ENCODE assay signal across 8 cellular contexts in genomic region chr12:96258451-96258933, GRCh38.
A peak's percentile ranks its signal among the peaks of the same experiment; 100 is the strongest.
DNase-seq lines count a peak whose midpoint lies in the region; ATAC-seq and TF ChIP-seq lines count a peak whose summit lies in the region.

No MANE protein-coding gene starts in this region.

- peaks cover 7% of the 10 kb centered on the region for H3K36me3 ChIP-seq in CD8-positive, alpha-beta T cell (ENCODE audit: insufficient read depth, low read length)

- H3K4me3 ChIP-seq in CD8-positive, alpha-beta T cell (ENCODE audit: low read depth, low read length) = no peak overlapping the region
- no peak overlapping the region for H3K4me3 ChIP-seq in coronary artery

- POLR2A ChIA-PET in CD8-positive, alpha-beta T cell (lab: Charles Lee) = interaction anchor here (0.8 kb wide), 1 partner anchor 145 kb away, joined by 4 read pairs; no protein-coding TSS in a partner anchor

- H3K27me3 Mint-ChIP-seq in CD8-positive, alpha-beta T cell (ENCODE audit: low read depth) = no peaks in the 10 kb centered on the region
- H3K27me3 Mint-ChIP-seq in natural killer cell treated with Interleukin-12 subunit alpha and Interleukin-12 subunit beta and Interleukin-15 and Interleukin-18, amount 100 ng/mL, for 72 hours = no peaks in the 10 kb centered on the region

- H3K4me1 Mint-ChIP-seq in CD8-positive, alpha-beta T cell (ENCODE audit: low read depth) = peaks cover 23% of the 10 kb centered on the region
- peaks cover 25 to 27% of the 10 kb centered on the region in 2 donors for H3K4me1 Mint-ChIP-seq in natural killer cell treated with Interleukin-12 subunit alpha and Interleukin-12 subunit beta and Interleukin-15 and Interleukin-18, amount 100 ng/mL, for 72 hours (ENCODE audit: low read depth in 2 of 2)

- peaks cover 9% of the 10 kb centered on the region for H3K4me1 ChIP-seq in CD8-positive, alpha-beta T cell (ENCODE audit: insufficient read depth, low read length)

- H3K4me3 Mint-ChIP-seq in CD8-positive, alpha-beta T cell = no peak overlapping the region
- H3K4me3 Mint-ChIP-seq in natural killer cell treated with Interleukin-12 subunit alpha and Interleukin-12 subunit beta and Interleukin-15 and Interleukin-18, amount 100 ng/mL, for 72 hours = no peak overlapping the region

- ATAC-seq in CD8-positive, alpha-beta T cell = peak; percentile 63
- peak; percentile 73 to 74 for ATAC-seq in natural killer cell treated with Interleukin-12 subunit alpha and Interleukin-12 subunit beta and Interleukin-15 and Interleukin-18, amount 100 ng/mL, for 72 hours
- ATAC-seq in HG03442 (IDR thresholded peaks at IDR 0.05; ENCODE audit: unreplicated experiment) = no peak

- no peak for TF ChIP-seq CTCF in CD8-positive, alpha-beta T cell (IDR thresholded peaks at IDR 0.05)
- no peak for TF ChIP-seq CTCF in coronary artery (IDR thresholded peaks at IDR 0.05)

- no peaks in the 10 kb centered on the region for H3K9me3 Mint-ChIP-seq in CD8-positive, alpha-beta T cell
- H3K9me3 Mint-ChIP-seq in natural killer cell treated with Interleukin-12 subunit alpha and Interleukin-12 subunit beta and Interleukin-15 and Interleukin-18, amount 100 ng/mL, for 72 hours = no peaks in the 10 kb centered on the region

- CTCF ChIA-PET in CD8-positive, alpha-beta T cell (lab: Charles Lee) = no interaction called here

- DNase-seq in CD8-positive, alpha-beta T cell = peak in 2 of 7 experiments; percentile 52 to 60
- DNase-seq in NCI-H1694 treated with DMSO at 0.1 percent for 48 hours (lab: John Stamatoyannopoulos, UW) (peak; percentile 35), coronary artery (ENCODE audit: low spot score) (no peak), OCI-M1 (lab: John Stamatoyannopoulos, UW) (no peak), UCSD-AML1 (lab: John Stamatoyannopoulos, UW; ENCODE audit: unreplicated experiment) (no peak)
- DNase-seq in natural killer cell treated with Interleukin-12 subunit alpha and Interleukin-12 subunit beta and Interleukin-15 and Interleukin-18, amount 100 ng/mL, for 72 hours (ENCODE audit: low spot score) = no peak
- no peak for DNase-seq in effector CD8-positive, alpha-beta T cell (lab: John Stamatoyannopoulos, UW)

- H3K27me3 ChIP-seq in CD8-positive, alpha-beta T cell (ENCODE audit: insufficient read depth, low read length) = no peaks in the 10 kb centered on the region

- no peak overlapping the region for H3K27ac Mint-ChIP-seq in CD8-positive, alpha-beta T cell
- H3K27ac Mint-ChIP-seq in natural killer cell treated with Interleukin-12 subunit alpha and Interleukin-12 subunit beta and Interleukin-15 and Interleukin-18, amount 100 ng/mL, for 72 hours = no peak overlapping the region

- intact Hi-C loops in CD8-positive, alpha-beta T cell (cut with DNase I, micrococcal nuclease) = no loop called here

- no peak overlapping the region for H3K27ac ChIP-seq in CD8-positive, alpha-beta T cell (ENCODE audit: low read depth, low read length)
- peak overlapping the region; percentile 27 to 41 for H3K27ac ChIP-seq in coronary artery

- peaks cover 44% of the 10 kb centered on the region for H3K36me3 Mint-ChIP-seq in CD8-positive, alpha-beta T cell
- H3K36me3 Mint-ChIP-seq in natural killer cell treated with Interleukin-12 subunit alpha and Interleukin-12 subunit beta and Interleukin-15 and Interleukin-18, amount 100 ng/mL, for 72 hours = peaks cover 13% of the 10 kb centered on the region

- H3K9me3 ChIP-seq in CD8-positive, alpha-beta T cell (ENCODE audit: low read length) = no peaks in the 10 kb centered on the region
